Comparison of ENCODE assay signal across 28 cellular contexts in genomic region chr12:124230789-124231188, GRCh38.
"Had no signal": no experiment of that assay in that cellular context is flagged by ENCODE, and none has a peak within 500 bp of the region (broad histone marks: within the 10 kb centered on the region; RNA-seq: fewer than 3 reads in every experiment).

No MANE protein-coding gene starts in this region.

- FAIRE-seq: colon, endometrium, frontal cortex had no signal

- H3K27ac Mint-ChIP-seq: dendritic cell treated with granulocyte-macrophage colony-stimulating factor and Interleukin-4, amounts not matched to agents 40 ng/mL and 50 ng/mL, for 4 days; effector memory CD8-positive, alpha-beta T cell; endodermal cell had no signal

- DNase-seq: colonic mucosa; cortex of kidney; dermis blood vessel endothelial cell; dorsolateral prefrontal cortex; effector CD4-positive, alpha-beta T cell; effector CD8-positive, alpha-beta T cell; effector memory CD4-positive, alpha-beta T cell; effector memory CD8-positive, alpha-beta T cell; endodermal cell; erythroblast; esophagus squamous epithelium; foreskin fibroblast; foreskin keratinocyte; foreskin melanocyte; gastrocnemius medialis; glutamatergic neuron; head of caudate nucleus; heart left ventricle; heart right ventricle had no signal

- H3K36me3 ChIP-seq: colonic mucosa, esophagus muscularis mucosa, esophagus squamous epithelium, gastrocnemius medialis, gastroesophageal sphincter, heart left ventricle, heart right ventricle had no signal

- H3K4me1 ChIP-seq: esophagus muscularis mucosa, esophagus squamous epithelium, gastrocnemius medialis, gastroesophageal sphincter had no signal

- H3K9me3 ChIP-seq: colonic mucosa, esophagus squamous epithelium, gastrocnemius medialis had no signal

- H3K27ac ChIP-seq: coronary artery, dorsolateral prefrontal cortex, epithelial cell of prostate, esophagus muscularis mucosa, esophagus squamous epithelium, foreskin keratinocyte, gastrocnemius medialis, gastroesophageal sphincter, heart left ventricle, heart right ventricle had no signal

- H3K4me3 Mint-ChIP-seq: dendritic cell treated with granulocyte-macrophage colony-stimulating factor and Interleukin-4, amounts not matched to agents 40 ng/mL and 50 ng/mL, for 4 days; effector memory CD8-positive, alpha-beta T cell; endodermal cell had no signal

- H3K27me3 ChIP-seq: colonic mucosa, dorsolateral prefrontal cortex, foreskin keratinocyte, gastrocnemius medialis had no signal

- ATAC-seq: effector memory CD8-positive, alpha-beta T cell; esophagus mucosa; foreskin keratinocyte; gastrocnemius medialis; gastroesophageal sphincter; heart left ventricle; heart right ventricle had no signal

- H3K4me3 ChIP-seq: colonic mucosa, coronary artery, dorsolateral prefrontal cortex, esophagus muscularis mucosa, esophagus squamous epithelium, gastrocnemius medialis, gastroesophageal sphincter, heart left ventricle, heart right ventricle had no signal
